Comparison of ENCODE assay signal across 9 cellular contexts in genomic region chr15:52183562-52184173, GRCh38. TPM values are rescaled to one million over a fixed set of nuclear protein-coding genes. Genes with fewer than 3 reads are reported as not detected.
DNase-seq lines count a peak whose midpoint lies in the region; ATAC-seq and TF ChIP-seq lines count a peak whose summit lies in the region.
"Had no signal": no experiment of that assay in that cellular context is flagged by ENCODE, and none has a peak within 500 bp of the region (broad histone marks: within the 10 kb centered on the region; RNA-seq: fewer than 3 reads in every experiment).

No MANE protein-coding gene starts in this region.

- H3K4me3 Mint-ChIP-seq in nephron, result peak overlapping the region; percentile 36 to 64 (median 52)

- no peaks in the 10 kb centered on the region for H3K9me3 ChIP-seq in vagina

- TF ChIP-seq CTCF in nephron (IDR thresholded peaks at IDR 0.05; ENCODE audit: unreplicated experiment in 3 of 3) (peak; percentile 41 to 51 (median 47)), vagina (IDR thresholded peaks at IDR 0.05) (peak in 1 of 3 experiments; percentile 37)

- no peak overlapping the region for H3K4me3 ChIP-seq in vagina

- H3K36me3 Mint-ChIP-seq in nephron (ENCODE audit: low read depth), result no peaks in the 10 kb centered on the region
- H3K36me3 Mint-ChIP-seq: CD4-positive, CD25-positive, alpha-beta regulatory T cell had no signal

- ATAC-seq in GM19467 (IDR thresholded peaks at IDR 0.05; ENCODE audit: unreplicated experiment), result no peak

- H3K4me1 Mint-ChIP-seq in nephron, result peaks cover 7% of the 10 kb centered on the region

- H3K4me1 ChIP-seq in vagina, result peaks cover 12% of the 10 kb centered on the region

- no peak overlapping the region for H3K27ac ChIP-seq in vagina

- H3K27me3 Mint-ChIP-seq in nephron (ENCODE audit: low read depth), result peaks cover 34% of the 10 kb centered on the region
- H3K27me3 Mint-ChIP-seq: CD4-positive, CD25-positive, alpha-beta regulatory T cell had no signal

- H3K9me3 Mint-ChIP-seq in nephron, result no peaks in the 10 kb centered on the region
- H3K9me3 Mint-ChIP-seq: CD4-positive, CD25-positive, alpha-beta regulatory T cell had no signal

- DNase-seq in NCI-H2196 (lab: John Stamatoyannopoulos, UW; ENCODE audit: unreplicated experiment), result peak; percentile 2
- no peak for DNase-seq in NCI-H2196 treated with DMSO at 0.1 percent for 48 hours (lab: John Stamatoyannopoulos, UW; ENCODE audit: unreplicated experiment)
- peak; percentile 31 for DNase-seq in LoVo (ENCODE audit: low spot score)
- DNase-seq in cerebellum (ENCODE audit: low spot score), result peak; percentile 60
- no peak for DNase-seq in activated CD8-positive, alpha-beta memory T cell treated with anti-CD3 and anti-CD28 coated beads for 24 hours
- DNase-seq in vagina (ENCODE audit: extremely low spot score in 2 of 2), result no peak

- intact Hi-C loops in vagina (cut with DNase I), result no loop called here

- no peaks in the 10 kb centered on the region for H3K27me3 ChIP-seq in vagina

- H3K36me3 ChIP-seq in vagina, result no peaks in the 10 kb centered on the region

- no peak for TF ChIP-seq POLR2A in vagina (IDR thresholded peaks at IDR 0.05)

- H3K27ac Mint-ChIP-seq in nephron, result peak overlapping the region in 1 of 3 experiments; percentile 38
- H3K27ac Mint-ChIP-seq: CD4-positive, CD25-positive, alpha-beta regulatory T cell had no signal

RNA-seq across cellular contexts. Expression of gene GNB5, which starts 7.5 kb away (rescaled TPM):
- total RNA-seq in cerebellum (53.1 TPM), vagina (48.6 TPM)

Comparison
In these comparisons a context has a peak if more than half of its experiments do, and no peak if none do; other contexts are left out.
1. DNase-seq: peak in NCI-H2196 (single experiment), LoVo (single experiment) and cerebellum (single experiment); none in NCI-H2196 treated with DMSO at 0.1 percent for 48 hours (single experiment), activated CD8-positive, alpha-beta memory T cell treated with anti-CD3 and anti-CD28 coated beads for 24 hours (single experiment) and vagina (0 of 2).